ENCODE assay signal across 25 cellular contexts in genomic region chr6:154916857-154917256, GRCh38.
"Had no signal": no experiment of that assay in that cellular context is flagged by ENCODE, and none has a peak within 500 bp of the region (broad histone marks: within the 10 kb centered on the region; RNA-seq: fewer than 3 reads in every experiment).

No MANE protein-coding gene starts in this region.

- H3K9me3 Mint-ChIP-seq: activated naive CD4-positive, alpha-beta T cell treated with anti-CD3 and anti-CD28 coated beads, Interleukin-2, amount 10 ng/mL, durations not matched to agents 7 days and 5 days; activated naive CD8-positive, alpha-beta T cell treated with anti-CD3 and anti-CD28 coated beads, Interleukin-2, amount 10 ng/mL, durations not matched to agents 7 days and 5 days; naive thymus-derived CD8-positive, alpha-beta T cell; stimulated activated memory B cell treated with anti-CD40 and anti-IgM and Interleukin-4, amounts not matched to agents 10 μg/mL and 1 μg/mL and 100 μg/mL, for 72 hours had no signal

- DNase-seq: activated CD4-positive, alpha-beta T cell treated with anti-CD3 and anti-CD28 coated beads for 36 hours; activated CD4-positive, CD25-positive, alpha-beta regulatory T cell; activated CD8-positive, alpha-beta memory T cell treated with anti-CD3 and anti-CD28 coated beads, Interleukin-2, amount 10 ng/mL, durations not matched to agents 7 days and 5 days; activated CD8-positive, alpha-beta T cell treated with anti-CD3 and anti-CD28 coated beads, Interleukin-2, amount 10 ng/mL, durations not matched to agents 7 days and 5 days; activated gamma-delta T cell; activated naive CD4-positive, alpha-beta T cell treated with anti-CD3 and anti-CD28 coated beads, Interleukin-2, amount 10 ng/mL, durations not matched to agents 7 days and 5 days; activated naive CD8-positive, alpha-beta T cell treated with anti-CD3 and anti-CD28 coated beads, Interleukin-2, amount 10 ng/mL, durations not matched to agents 7 days and 5 days; dermis blood vessel endothelial cell; effector CD4-positive, alpha-beta T cell; foreskin melanocyte; left lung; lower lobe of right lung; mesenchymal stem cell; naive thymus-derived CD8-positive, alpha-beta T cell; stimulated activated CD4-positive, alpha-beta T cell treated with anti-CD3 and anti-CD28 coated beads, Interleukin-1b, Interleukin-23, amount 100 ng/mL, for 48 hours; stimulated activated CD4-positive, alpha-beta T cell treated with anti-CD3 and anti-CD28 coated beads, Interleukin-4, amount 100 ng/mL, for 4 hours; stimulated activated CD8-positive, alpha-beta memory T cell treated with anti-CD3 and anti-CD28 coated beads, Interleukin-4, amount 100 ng/mL, for 48 hours; upper lobe of left lung had no signal

- H3K27ac Mint-ChIP-seq: activated CD4-positive, alpha-beta T cell treated with anti-CD3 and anti-CD28 coated beads for 36 hours; activated CD8-positive, alpha-beta memory T cell treated with anti-CD3 and anti-CD28 coated beads, Interleukin-2, amount 10 ng/mL, durations not matched to agents 7 days and 5 days; activated CD8-positive, alpha-beta T cell treated with anti-CD3 and anti-CD28 coated beads, Interleukin-2, amount 10 ng/mL, durations not matched to agents 7 days and 5 days; activated naive CD4-positive, alpha-beta T cell treated with anti-CD3 and anti-CD28 coated beads, Interleukin-2, amount 10 ng/mL, durations not matched to agents 7 days and 5 days; activated naive CD8-positive, alpha-beta T cell treated with anti-CD3 and anti-CD28 coated beads, Interleukin-2, amount 10 ng/mL, durations not matched to agents 7 days and 5 days; naive thymus-derived CD8-positive, alpha-beta T cell; stimulated activated memory B cell treated with anti-CD40 and anti-IgM and Interleukin-4, amounts not matched to agents 10 μg/mL and 1 μg/mL and 100 μg/mL, for 72 hours had no signal

- H3K4me2 ChIP-seq: smooth muscle cell had no signal

- FAIRE-seq: astrocyte, islet of Langerhans had no signal

- H3K27ac ChIP-seq: esophagus muscularis mucosa, left lung, lower lobe of right lung, right atrium auricular region, upper lobe of left lung, vagina had no signal

- H3K4me3 Mint-ChIP-seq: activated CD4-positive, alpha-beta T cell treated with anti-CD3 and anti-CD28 coated beads for 36 hours; activated CD8-positive, alpha-beta memory T cell treated with anti-CD3 and anti-CD28 coated beads, Interleukin-2, amount 10 ng/mL, durations not matched to agents 7 days and 5 days; activated CD8-positive, alpha-beta T cell treated with anti-CD3 and anti-CD28 coated beads, Interleukin-2, amount 10 ng/mL, durations not matched to agents 7 days and 5 days; activated naive CD4-positive, alpha-beta T cell treated with anti-CD3 and anti-CD28 coated beads, Interleukin-2, amount 10 ng/mL, durations not matched to agents 7 days and 5 days; activated naive CD8-positive, alpha-beta T cell treated with anti-CD3 and anti-CD28 coated beads, Interleukin-2, amount 10 ng/mL, durations not matched to agents 7 days and 5 days; naive thymus-derived CD8-positive, alpha-beta T cell; stimulated activated memory B cell treated with anti-CD40 and anti-IgM and Interleukin-4, amounts not matched to agents 10 μg/mL and 1 μg/mL and 100 μg/mL, for 72 hours had no signal

- H3K4me1 ChIP-seq: esophagus muscularis mucosa, left lung, lower lobe of right lung, right atrium auricular region, upper lobe of left lung, vagina had no signal

- ATAC-seq: activated CD4-positive, alpha-beta T cell treated with anti-CD3 and anti-CD28 coated beads for 36 hours; activated CD8-positive, alpha-beta memory T cell treated with anti-CD3 and anti-CD28 coated beads, Interleukin-2, amount 10 ng/mL, durations not matched to agents 7 days and 5 days; activated CD8-positive, alpha-beta T cell treated with anti-CD3 and anti-CD28 coated beads, Interleukin-2, amount 10 ng/mL, durations not matched to agents 7 days and 5 days; left lung; lower lobe of right lung; naive thymus-derived CD8-positive, alpha-beta T cell; stimulated activated memory B cell treated with anti-CD40 and anti-IgM and Interleukin-4, amounts not matched to agents 10 μg/mL and 1 μg/mL and 100 μg/mL, for 72 hours had no signal

- H3K36me3 Mint-ChIP-seq: activated CD8-positive, alpha-beta memory T cell treated with anti-CD3 and anti-CD28 coated beads, Interleukin-2, amount 10 ng/mL, durations not matched to agents 7 days and 5 days; activated naive CD4-positive, alpha-beta T cell treated with anti-CD3 and anti-CD28 coated beads, Interleukin-2, amount 10 ng/mL, durations not matched to agents 7 days and 5 days; activated naive CD8-positive, alpha-beta T cell treated with anti-CD3 and anti-CD28 coated beads, Interleukin-2, amount 10 ng/mL, durations not matched to agents 7 days and 5 days; stimulated activated memory B cell treated with anti-CD40 and anti-IgM and Interleukin-4, amounts not matched to agents 10 μg/mL and 1 μg/mL and 100 μg/mL, for 72 hours had no signal

- H3K36me3 ChIP-seq: lower lobe of right lung, right atrium auricular region, upper lobe of left lung, vagina had no signal

- H3K4me3 ChIP-seq: esophagus muscularis mucosa, left lung, lower lobe of right lung, right atrium auricular region, smooth muscle cell, upper lobe of left lung, vagina had no signal

- H3K27me3 ChIP-seq: esophagus muscularis mucosa, left lung, right atrium auricular region, upper lobe of left lung, vagina had no signal

- H3K27me3 Mint-ChIP-seq: activated CD4-positive, alpha-beta T cell treated with anti-CD3 and anti-CD28 coated beads for 36 hours; activated CD8-positive, alpha-beta memory T cell treated with anti-CD3 and anti-CD28 coated beads, Interleukin-2, amount 10 ng/mL, durations not matched to agents 7 days and 5 days; activated naive CD4-positive, alpha-beta T cell treated with anti-CD3 and anti-CD28 coated beads, Interleukin-2, amount 10 ng/mL, durations not matched to agents 7 days and 5 days; activated naive CD8-positive, alpha-beta T cell treated with anti-CD3 and anti-CD28 coated beads, Interleukin-2, amount 10 ng/mL, durations not matched to agents 7 days and 5 days; naive thymus-derived CD8-positive, alpha-beta T cell; stimulated activated memory B cell treated with anti-CD40 and anti-IgM and Interleukin-4, amounts not matched to agents 10 μg/mL and 1 μg/mL and 100 μg/mL, for 72 hours had no signal

- H3K9me3 ChIP-seq: esophagus muscularis mucosa, left lung, lower lobe of right lung, right atrium auricular region, upper lobe of left lung, vagina had no signal
